25 cellular contexts compared by ENCODE assay signal in the genomic region with DNA sequence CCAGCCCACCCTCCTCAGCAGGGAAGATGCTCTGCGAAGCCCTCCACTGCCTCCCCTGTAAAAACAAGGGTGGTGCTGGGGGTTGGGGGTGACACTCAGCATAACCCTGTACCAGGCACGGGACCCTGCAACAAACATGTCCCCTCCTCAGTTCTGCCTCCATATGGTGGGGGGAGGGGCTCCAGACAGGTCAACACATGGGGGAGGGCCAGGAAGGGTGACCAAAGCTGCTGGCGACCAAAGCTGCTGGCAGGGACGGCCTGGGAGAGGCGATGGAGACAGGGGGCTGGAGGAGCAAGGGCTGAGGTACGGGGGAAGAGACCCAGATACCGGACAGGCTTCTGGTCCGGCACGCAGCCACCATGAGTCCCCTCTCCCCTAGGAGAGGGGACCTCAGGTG.
DNase-seq lines count a peak whose midpoint lies in the region; ATAC-seq, FAIRE-seq and TF ChIP-seq lines count a peak whose summit lies in the region.
"Had no signal": no experiment of that assay in that cellular context is flagged by ENCODE, and none has a peak within 500 bp of the region (broad histone marks: within the 10 kb centered on the region; RNA-seq: fewer than 3 reads in every experiment).

No MANE protein-coding gene starts in this region.

- H3K9ac ChIP-seq in HepG2 (ENCODE audit: insufficient read depth, low read depth, low read length): no peak overlapping the region
- H3K9ac ChIP-seq: BLaER1 treated with 17β-estradiol and CSF1 and Interleukin-3, amounts not matched to agents 10 nM and 100 nM had no signal

- H2AFZ ChIP-seq in HepG2 (ENCODE audit: low read length): no peak overlapping the region
- H2AFZ ChIP-seq: GM23338, PC-9 had no signal

- TF ChIP-seq CTCF in right lobe of liver (IDR thresholded peaks at IDR 0.05): no peak
- TF ChIP-seq CTCF in HepG2 (CRISPR knock-in tag; IDR thresholded peaks at IDR 0.05): no peak

- no peak for TF ChIP-seq RAD21 in HepG2 (CRISPR knock-in tag; IDR thresholded peaks at IDR 0.05)

- H3K4me1 ChIP-seq in right lobe of liver: no peaks in the 10 kb centered on the region
- no peaks in the 10 kb centered on the region for H3K4me1 ChIP-seq in HepG2 (ENCODE audit: insufficient read depth, low read length)
- H3K4me1 ChIP-seq: A549; BLaER1 treated with 17β-estradiol and CSF1 and Interleukin-3, amounts not matched to agents 10 nM and 100 nM had no signal

- 100% methylated on average over 1 of the region's 9 CpGs for WGBS in right lobe of liver (ENCODE audit: insufficient coverage, low coverage, low lambda C conversion rate, missing lambda C conversion rate)
- 41% methylated on average over 9 of the region's 9 CpGs for WGBS in HepG2 (ENCODE audit: low lambda C conversion rate)

- in situ Hi-C loops in HepG2 (cut with HindIII; ENCODE audit: extremely low pct_ligation_motif_present, low pct_unique_long_range_greater_than_20kb): no loop called here

- POLR2A ChIA-PET in HepG2 (lab: Yijun Ruan, JAX): no interaction called here

- H3K36me3 ChIP-seq in right lobe of liver (no peaks in the 10 kb centered on the region), HepG2 (replicated peaks in 1 of 2; ENCODE audit: control insufficient read depth in 1 of 2, insufficient read depth in 2 of 2, low read length in 2 of 2) (no peaks in the 10 kb centered on the region)
- H3K36me3 ChIP-seq: BLaER1 treated with 17β-estradiol and CSF1 and Interleukin-3, amounts not matched to agents 10 nM and 100 nM had no signal

- intact Hi-C loops in right lobe of liver (cut with DNase I): no loop called here
- intact Hi-C loops in HepG2 (cut with micrococcal nuclease; ENCODE audit: unreplicated experiment): no loop called here
- intact Hi-C loops in posterior vena cava (cut with DNase I): no loop called here

- no peak for FAIRE-seq in HepG2 (lab: Jason Lieb, UNC)
- FAIRE-seq: A549, G401.6 had no signal

- no peaks in the 10 kb centered on the region; the same call in 1 of the 2 replicates for H4K20me1 ChIP-seq in HepG2 (ENCODE audit: insufficient read depth, low read length)

- CTCF ChIA-PET in HepG2 (lab: Yijun Ruan, JAX; ENCODE audit: low intra/inter-chr PET ratio, low total read pairs): no interaction called here

- H3K9me3 ChIP-seq in right lobe of liver (no peaks in the 10 kb centered on the region), HepG2 (ENCODE audit: low read length) (no peaks in the 10 kb centered on the region)
- H3K9me3 ChIP-seq: BLaER1 treated with 17β-estradiol and CSF1 and Interleukin-3, amounts not matched to agents 10 nM and 100 nM had no signal

- ATAC-seq in right lobe of liver (peak in 1 of 4 donors; percentile 34), HepG2 (no peak; the same call in 2 of the 3 replicates), left lobe of liver (no peak), HG03521 (IDR thresholded peaks at IDR 0.05; ENCODE audit: unreplicated experiment) (no peak)
- ATAC-seq: GM23338 had no signal

- H3K79me2 ChIP-seq in HepG2 (ENCODE audit: insufficient read depth, low read length): no peaks in the 10 kb centered on the region

- TF ChIP-seq EP300 in HepG2 (IDR thresholded peaks at IDR 0.05; ENCODE audit: low read depth in 2 of 2, low read length in 2 of 2) (no peak), HepG2 (CRISPR knock-in tag; IDR thresholded peaks at IDR 0.05; ENCODE audit: borderline replicate concordance) (no peak)

- TF ChIP-seq POLR2A in right lobe of liver (IDR thresholded peaks at IDR 0.05) (no peak), HepG2 (IDR thresholded peaks at IDR 0.05; ENCODE audit: insufficient read depth in 1 of 2, low read depth in 2 of 2, low read length in 2 of 2) (no peak)

- H3K4me3 ChIP-seq in right lobe of liver: no peak overlapping the region
- no peak overlapping the region for H3K4me3 ChIP-seq in HepG2 (replicated peaks in 1 of 3; ENCODE audit: insufficient read depth in 1 of 3, low read depth in 2 of 3, low read length in 3 of 3)
- H3K4me3 ChIP-seq: A549; BLaER1 treated with 17β-estradiol and CSF1 and Interleukin-3, amounts not matched to agents 10 nM and 100 nM; GM23338; PC-9; SK-N-MC had no signal

- BruUV-seq in HepG2 (replicated peaks; lab: Mats Ljungman, UMichigan): no TSS peak

- DNase-seq in right lobe of liver (peak in 2 of 3 donors; percentile 40), HepG2 (ENCODE audit: low spot score) (no peak), left lobe of liver (ENCODE audit: low spot score) (peak; percentile 29), posterior vena cava (ENCODE audit: low spot score) (peak; percentile 46), ureter (ENCODE audit: low spot score) (peak; percentile 32), iPS-NIHi7 (ENCODE audit: extremely low spot score) (no peak), islet precursor cell (no peak)
- DNase-seq: AML-193, H9, IMR-90, KG1, MM.1S, NCI-H1417, NCI-H1694, NCI-H2081, NCI-H2227 treated with DMSO at 0.1 percent for 48 hours, NCI-H526 treated with DMSO at 0.1 percent for 48 hours, PC-9, SHP77 treated with DMSO at 0.1 percent for 48 hours had no signal

- no peak overlapping the region for H3K4me2 ChIP-seq in HepG2 (ENCODE audit: low read depth, low read length)
- H3K4me2 ChIP-seq: A549; BLaER1 treated with 17β-estradiol and CSF1 and Interleukin-3, amounts not matched to agents 10 nM and 100 nM; GM23338; PC-9 had no signal

- no peaks in the 10 kb centered on the region for H3K27me3 ChIP-seq in right lobe of liver
- peaks cover 18 to 30% of the 10 kb centered on the region in 2 experiments for H3K27me3 ChIP-seq in HepG2 (ENCODE audit: control insufficient read depth in 1 of 2, insufficient read depth in 2 of 2, low read length in 2 of 2)
- H3K27me3 ChIP-seq: BLaER1 treated with 17β-estradiol and CSF1 and Interleukin-3, amounts not matched to agents 10 nM and 100 nM had no signal

- H3K27ac ChIP-seq in right lobe of liver (no peak overlapping the region), HepG2 (ENCODE audit: extremely low read length, insufficient read depth, low read length) (no peak overlapping the region)
- H3K27ac ChIP-seq: A549; BLaER1 treated with 17β-estradiol and CSF1 and Interleukin-3, amounts not matched to agents 10 nM and 100 nM; PC-9; SK-N-MC had no signal

TF ChIP-seq in HepG2, 621 proteins besides CTCF, POLR2A, EP300 and RAD21:
- TF ChIP-seq CHD2 (IDR thresholded peaks at IDR 0.05; ENCODE audit: low read depth, low read length): no peak

Comparison
In these comparisons a context has a peak if more than half of its experiments do, and no peak if none do; other contexts are left out.
1. DNase-seq: peak in right lobe of liver (2 of 3), left lobe of liver (single experiment), posterior vena cava (single experiment) and ureter (single experiment); none in HepG2 (single experiment), iPS-NIHi7 (single experiment) and islet precursor cell (single experiment).